In the genomic region with DNA sequence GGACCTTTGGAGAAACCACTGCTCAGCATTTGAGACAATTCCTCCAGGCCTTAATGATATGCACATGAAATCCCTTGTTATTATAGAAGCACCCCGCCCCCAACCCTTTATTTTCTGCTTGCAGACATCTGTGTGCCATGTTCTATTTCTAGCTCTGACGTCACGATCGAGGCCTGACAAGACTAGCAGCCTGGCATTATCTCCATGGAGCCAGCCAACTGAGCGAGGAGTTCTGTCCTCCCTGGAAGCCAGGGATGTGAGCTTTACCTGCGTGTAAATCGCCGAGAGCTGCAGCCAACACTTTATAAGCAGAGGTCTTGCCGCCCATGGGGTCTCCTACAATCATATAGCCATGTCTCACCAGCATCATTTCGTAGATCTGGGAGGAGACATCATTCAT, we compare ENCODE assay signal across 1 cellular context.
A peak's percentile ranks its signal among the peaks of the same experiment; 100 is the strongest.
TF ChIP-seq lines count a peak whose summit lies in the region.

No MANE protein-coding gene starts in this region.

TF ChIP-seq in neural cell, 6 proteins besides CTCF, POLR2A, EP300 and RAD21 (continued from another document):
- TF ChIP-seq, protein P1, sequence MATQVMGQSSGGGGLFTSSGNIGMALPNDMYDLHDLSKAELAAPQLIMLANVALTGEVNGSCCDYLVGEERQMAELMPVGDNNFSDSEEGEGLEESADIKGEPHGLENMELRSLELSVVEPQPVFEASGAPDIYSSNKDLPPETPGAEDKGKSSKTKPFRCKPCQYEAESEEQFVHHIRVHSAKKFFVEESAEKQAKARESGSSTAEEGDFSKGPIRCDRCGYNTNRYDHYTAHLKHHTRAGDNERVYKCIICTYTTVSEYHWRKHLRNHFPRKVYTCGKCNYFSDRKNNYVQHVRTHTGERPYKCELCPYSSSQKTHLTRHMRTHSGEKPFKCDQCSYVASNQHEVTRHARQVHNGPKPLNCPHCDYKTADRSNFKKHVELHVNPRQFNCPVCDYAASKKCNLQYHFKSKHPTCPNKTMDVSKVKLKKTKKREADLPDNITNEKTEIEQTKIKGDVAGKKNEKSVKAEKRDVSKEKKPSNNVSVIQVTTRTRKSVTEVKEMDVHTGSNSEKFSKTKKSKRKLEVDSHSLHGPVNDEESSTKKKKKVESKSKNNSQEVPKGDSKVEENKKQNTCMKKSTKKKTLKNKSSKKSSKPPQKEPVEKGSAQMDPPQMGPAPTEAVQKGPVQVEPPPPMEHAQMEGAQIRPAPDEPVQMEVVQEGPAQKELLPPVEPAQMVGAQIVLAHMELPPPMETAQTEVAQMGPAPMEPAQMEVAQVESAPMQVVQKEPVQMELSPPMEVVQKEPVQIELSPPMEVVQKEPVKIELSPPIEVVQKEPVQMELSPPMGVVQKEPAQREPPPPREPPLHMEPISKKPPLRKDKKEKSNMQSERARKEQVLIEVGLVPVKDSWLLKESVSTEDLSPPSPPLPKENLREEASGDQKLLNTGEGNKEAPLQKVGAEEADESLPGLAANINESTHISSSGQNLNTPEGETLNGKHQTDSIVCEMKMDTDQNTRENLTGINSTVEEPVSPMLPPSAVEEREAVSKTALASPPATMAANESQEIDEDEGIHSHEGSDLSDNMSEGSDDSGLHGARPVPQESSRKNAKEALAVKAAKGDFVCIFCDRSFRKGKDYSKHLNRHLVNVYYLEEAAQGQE (IDR thresholded peaks at IDR 0.05; ENCODE audit: borderline replicate concordance), result peak; percentile 69
- peak; percentile 37 for TF ChIP-seq POLR2AphosphoS5 (IDR thresholded peaks at IDR 0.05)
